In genomic region chr5:17185349-17185748, GRCh38 we compare ENCODE assay signal across 2 cellular contexts.
TF ChIP-seq lines count a peak whose summit lies in the region.

No MANE protein-coding gene starts in this region.

TF ChIP-seq in SK-N-SH, 30 proteins besides CTCF, POLR2A, EP300 and RAD21 (continued from another document):
- TF ChIP-seq SIN3A (IDR thresholded peaks at IDR 0.05; ENCODE audit: borderline replicate concordance, low read depth, low read length): no peak
- TF ChIP-seq NFIC (IDR thresholded peaks at IDR 0.05; ENCODE audit: borderline replicate concordance): no peak
- no peak for TF ChIP-seq RCOR1 (IDR thresholded peaks at IDR 0.05; ENCODE audit: low read length)
- no peak for TF ChIP-seq USF2 (IDR thresholded peaks at IDR 0.05; ENCODE audit: borderline replicate concordance, low read depth, low read length)
- TF ChIP-seq POLR2AphosphoS5 (IDR thresholded peaks at IDR 0.05; ENCODE audit: low read depth, low read length): no peak
- TF ChIP-seq PBX3 (IDR thresholded peaks at IDR 0.05): no peak
- no peak for TF ChIP-seq TCF12 (IDR thresholded peaks at IDR 0.05)

TF ChIP-seq in SK-N-SH treated with all-trans-retinoic acid at 6 μM for 48 hours, 23 proteins besides CTCF, POLR2A, EP300 and RAD21 (continued from another document):
- TF ChIP-seq TSHZ2 (CRISPR knock-in tag; IDR thresholded peaks at IDR 0.05) (no peak), ESRRG (CRISPR knock-in tag; IDR thresholded peaks at IDR 0.05) (no peak), ISL1 (CRISPR knock-in tag; IDR thresholded peaks at IDR 0.05) (no peak), TOX (CRISPR knock-in tag; IDR thresholded peaks at IDR 0.05; ENCODE audit: borderline replicate concordance) (no peak), ARNTL (CRISPR knock-in tag; IDR thresholded peaks at IDR 0.05; ENCODE audit: borderline replicate concordance, low read depth) (no peak), ZNF565 (CRISPR knock-in tag; conservative IDR thresholded peaks at IDR 0.05; ENCODE audit: low read depth) (no peak), POU6F1 (CRISPR knock-in tag; IDR thresholded peaks at IDR 0.05; ENCODE audit: borderline replicate concordance, low read depth) (no peak)
